8 cellular contexts compared by ENCODE assay signal in genomic region chr1:9628541-9629444, GRCh38. TPM values are rescaled to one million over a fixed set of nuclear protein-coding genes. Genes with fewer than 3 reads are reported as not detected.
DNase-seq lines count a peak whose midpoint lies in the region; ATAC-seq lines count a peak whose summit lies in the region.

No MANE protein-coding gene starts in this region.

- ATAC-seq in GM21423 (IDR thresholded peaks at IDR 0.05; ENCODE audit: unreplicated experiment) (peak; percentile 12), HG03432 (IDR thresholded peaks at IDR 0.05; ENCODE audit: unreplicated experiment) (no peak)
- peak; percentile 45 for ATAC-seq in effector memory CD8-positive, alpha-beta T cell (replicated peaks)

- peaks cover 6% of the 10 kb centered on the region for H3K27me3 Mint-ChIP-seq in activated CD4-positive, alpha-beta T cell treated with anti-CD3 and anti-CD28 coated beads, Interleukin-2, amount 10 ng/mL, durations not matched to agents 7 days and 5 days
- no peaks in the 10 kb centered on the region for H3K27me3 Mint-ChIP-seq in effector memory CD8-positive, alpha-beta T cell

- POLR2A ChIA-PET in activated CD4-positive, alpha-beta T cell treated with anti-CD3 and anti-CD28 coated beads, Interleukin-2, amount 10 ng/mL, durations not matched to agents 7 days and 5 days (lab: Charles Lee) = interaction anchor here (1.4 to 1.9 kb wide), 2 partner anchors 25 to 89 kb away, joined by 5 to 15 read pairs; no protein-coding TSS in a partner anchor

- peaks cover 55% of the 10 kb centered on the region for H3K4me1 Mint-ChIP-seq in activated CD4-positive, alpha-beta T cell treated with anti-CD3 and anti-CD28 coated beads, Interleukin-2, amount 10 ng/mL, durations not matched to agents 7 days and 5 days
- peaks cover 46 to 50% of the 10 kb centered on the region in 2 donors for H3K4me1 Mint-ChIP-seq in effector memory CD8-positive, alpha-beta T cell (ENCODE audit: low read depth in 2 of 2)

- peak; percentile 79 for DNase-seq in activated CD4-positive, alpha-beta T cell treated with anti-CD3 and anti-CD28 coated beads, Interleukin-2, amount 10 ng/mL, durations not matched to agents 7 days and 5 days
- DNase-seq in effector memory CD8-positive, alpha-beta T cell = peak; percentile 54 to 60 (median 55)
- peak; percentile 53 to 66 for DNase-seq in stimulated activated CD8-positive, alpha-beta memory T cell treated with anti-CD3 and anti-CD28 coated beads, Interleukin-7, amount 100 ng/mL, for 4 hours (ENCODE audit: low read depth in 2 of 2)
- no peak for DNase-seq in NCI-H128 (lab: John Stamatoyannopoulos, UW; ENCODE audit: unreplicated experiment)
- no peak for DNase-seq in DMS53 treated with DMSO at 0.1 percent for 48 hours (lab: John Stamatoyannopoulos, UW; ENCODE audit: unreplicated experiment)
- no peak for DNase-seq in NCI-H69 (lab: John Stamatoyannopoulos, UW)

- peak overlapping the region; percentile 95 for H3K4me3 Mint-ChIP-seq in activated CD4-positive, alpha-beta T cell treated with anti-CD3 and anti-CD28 coated beads, Interleukin-2, amount 10 ng/mL, durations not matched to agents 7 days and 5 days
- H3K4me3 Mint-ChIP-seq in effector memory CD8-positive, alpha-beta T cell = peak overlapping the region; percentile 83 to 90

- H3K9me3 Mint-ChIP-seq in activated CD4-positive, alpha-beta T cell treated with anti-CD3 and anti-CD28 coated beads, Interleukin-2, amount 10 ng/mL, durations not matched to agents 7 days and 5 days = no peaks in the 10 kb centered on the region
- no peaks in the 10 kb centered on the region for H3K9me3 Mint-ChIP-seq in effector memory CD8-positive, alpha-beta T cell

- peaks cover 39% of the 10 kb centered on the region for H3K36me3 Mint-ChIP-seq in activated CD4-positive, alpha-beta T cell treated with anti-CD3 and anti-CD28 coated beads, Interleukin-2, amount 10 ng/mL, durations not matched to agents 7 days and 5 days (ENCODE audit: low read depth)
- H3K36me3 Mint-ChIP-seq in effector memory CD8-positive, alpha-beta T cell (ENCODE audit: insufficient read depth) = peaks cover 34% of the 10 kb centered on the region

- CTCF ChIA-PET in activated CD4-positive, alpha-beta T cell treated with anti-CD3 and anti-CD28 coated beads, Interleukin-2, amount 10 ng/mL, durations not matched to agents 7 days and 5 days (lab: Charles Lee) = interaction anchor here (0.6 to 7.1 kb wide), 12 partner anchors 13 to 804 kb away, joined by 3 to 81 read pairs (median 8); partner anchors contain the start of gene PIK3CD

- peak overlapping the region; percentile 98 for H3K27ac Mint-ChIP-seq in activated CD4-positive, alpha-beta T cell treated with anti-CD3 and anti-CD28 coated beads, Interleukin-2, amount 10 ng/mL, durations not matched to agents 7 days and 5 days
- H3K27ac Mint-ChIP-seq in effector memory CD8-positive, alpha-beta T cell = peak overlapping the region; percentile 91 to 95

RNA-seq across cellular contexts. Expression of gene PIK3CD, which starts 22.7 kb away (rescaled TPM):
- 100 to 1,000 TPM; 222 to 242 TPM for total RNA-seq in activated CD4-positive, alpha-beta T cell treated with anti-CD3 and anti-CD28 coated beads, Interleukin-2, amount 10 ng/mL, durations not matched to agents 7 days and 5 days

RNA-seq across cellular contexts. Expression of gene TMEM201, which starts 40.1 kb away (rescaled TPM):
- total RNA-seq in activated CD4-positive, alpha-beta T cell treated with anti-CD3 and anti-CD28 coated beads, Interleukin-2, amount 10 ng/mL, durations not matched to agents 7 days and 5 days = 10 to 100 TPM; 17.1 to 17.9 TPM

Comparison
In these comparisons a context has a peak if more than half of its experiments do, and no peak if none do; other contexts are left out.
1. DNase-seq: peak in activated CD4-positive, alpha-beta T cell treated with anti-CD3 and anti-CD28 coated beads, Interleukin-2, amount 10 ng/mL, durations not matched to agents 7 days and 5 days (single experiment), effector memory CD8-positive, alpha-beta T cell (3 of 3) and stimulated activated CD8-positive, alpha-beta memory T cell treated with anti-CD3 and anti-CD28 coated beads, Interleukin-7, amount 100 ng/mL, for 4 hours (2 of 2); none in NCI-H128 (single experiment), DMS53 treated with DMSO at 0.1 percent for 48 hours (single experiment) and NCI-H69 (single experiment).